1 cellular context compared by ENCODE assay signal in the genomic region with DNA sequence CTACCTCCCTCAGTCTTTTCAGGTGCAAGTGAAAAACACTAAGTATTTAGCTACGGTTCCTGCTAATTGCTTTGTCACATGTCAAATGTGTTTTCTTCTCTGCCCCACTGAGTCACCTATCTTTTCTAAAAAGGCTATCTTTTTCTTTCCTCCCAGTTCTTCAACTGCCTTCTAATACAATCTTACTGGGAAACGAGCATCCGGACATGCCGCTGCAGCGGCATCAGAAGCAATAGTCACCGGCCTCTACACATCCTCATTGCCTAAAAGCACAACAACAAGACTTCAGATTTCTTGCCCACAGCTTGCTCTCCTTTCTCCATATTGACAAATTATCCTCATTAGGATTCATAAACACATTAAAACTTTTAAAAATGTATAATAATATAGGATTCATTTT.
TF ChIP-seq lines count a peak whose summit lies in the region.

No MANE protein-coding gene starts in this region.

TF ChIP-seq in H1, 55 proteins besides CTCF, POLR2A, EP300 and RAD21:
- TF ChIP-seq TEAD4 (IDR thresholded peaks at IDR 0.05; ENCODE audit: low read depth, low read length) (no peak), SUZ12 (IDR thresholded peaks at IDR 0.05; ENCODE audit: low read length) (no peak), HDAC6 (IDR thresholded peaks at IDR 0.05; ENCODE audit: low read depth, low read length) (no peak), CEBPB (IDR thresholded peaks at IDR 0.05; ENCODE audit: low read depth, low read length) (no peak), KDM4A (IDR thresholded peaks at IDR 0.05; ENCODE audit: low read depth, low read length, severe bottlenecking) (no peak), GABPA (IDR thresholded peaks at IDR 0.05; ENCODE audit: borderline replicate concordance, insufficient read depth, low read length) (no peak)
- TF ChIP-seq, protein P1, sequence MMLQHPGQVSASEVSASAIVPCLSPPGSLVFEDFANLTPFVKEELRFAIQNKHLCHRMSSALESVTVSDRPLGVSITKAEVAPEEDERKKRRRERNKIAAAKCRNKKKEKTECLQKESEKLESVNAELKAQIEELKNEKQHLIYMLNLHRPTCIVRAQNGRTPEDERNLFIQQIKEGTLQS (IDR thresholded peaks at IDR 0.05; ENCODE audit: insufficient read depth, low read depth, low read length): no peak
